Comparison of ENCODE assay signal across 19 cellular contexts in the genomic region with DNA sequence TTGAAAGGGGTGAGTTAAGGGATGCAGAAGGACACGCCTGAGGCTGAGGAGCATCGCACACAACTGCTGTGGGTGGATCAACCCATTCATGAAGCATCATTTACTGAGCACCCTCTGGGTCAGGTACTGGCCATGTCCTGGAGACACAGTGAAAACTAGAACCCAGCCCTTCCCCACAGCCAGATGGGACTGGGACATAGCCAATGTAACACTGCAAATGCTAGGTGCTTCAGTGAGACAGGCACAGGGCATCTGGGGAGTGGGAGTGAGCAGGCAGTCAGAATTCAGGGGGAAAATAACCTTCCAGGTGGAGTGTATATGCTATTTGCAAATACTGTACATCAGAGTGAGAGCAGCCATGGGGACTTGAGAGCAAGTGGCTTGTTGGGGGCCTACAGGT.
"Had no signal": no experiment of that assay in that cellular context is flagged by ENCODE, and none has a peak within 500 bp of the region (broad histone marks: within the 10 kb centered on the region; RNA-seq: fewer than 3 reads in every experiment).

No MANE protein-coding gene starts in this region.

- ATAC-seq: effector memory CD8-positive, alpha-beta T cell; foreskin keratinocyte; left colon; left ventricle myocardium superior; psoas muscle; sciatic nerve had no signal

- H3K27ac Mint-ChIP-seq: effector memory CD8-positive, alpha-beta T cell; nephron; stimulated activated naive CD8-positive, alpha-beta T cell treated with anti-CD3 and anti-CD28 coated beads, Interleukin-15, Interleukin-2, amounts not matched to agents 100 ng/mL and 50 ng/mL, for 24 hours had no signal

- DNase-seq: caudate nucleus; dorsolateral prefrontal cortex; effector memory CD8-positive, alpha-beta T cell; foreskin keratinocyte; hippocampal formation; left colon; left ventricle myocardium superior; mesenchymal stem cell; midbrain; psoas muscle; retina; spleen; stimulated activated CD4-positive, alpha-beta T cell treated with anti-CD3 and anti-CD28 coated beads, Interleukin-15, amount 100 ng/mL, for 24 hours; stimulated activated CD4-positive, alpha-beta T cell treated with anti-CD3 and anti-CD28 coated beads, Interleukin-1b, Interleukin-23, amount 100 ng/mL, for 48 hours; stimulated activated CD4-positive, alpha-beta T cell treated with anti-CD3 and anti-CD28 coated beads, Interleukin-4, amount 100 ng/mL, for 4 hours; testis had no signal

- H3K4me3 Mint-ChIP-seq: effector memory CD8-positive, alpha-beta T cell; nephron; stimulated activated naive CD8-positive, alpha-beta T cell treated with anti-CD3 and anti-CD28 coated beads, Interleukin-15, Interleukin-2, amounts not matched to agents 100 ng/mL and 50 ng/mL, for 24 hours had no signal

- H3K4me1 Mint-ChIP-seq: nephron had no signal
